Comparison of ENCODE assay signal across 12 cellular contexts in genomic region chr21:37516998-37517397, GRCh38.
"Had no signal": no experiment of that assay in that cellular context is flagged by ENCODE, and none has a peak within 500 bp of the region (broad histone marks: within the 10 kb centered on the region; RNA-seq: fewer than 3 reads in every experiment).

No MANE protein-coding gene starts in this region.

- H3K4me3 Mint-ChIP-seq: activated CD4-positive, alpha-beta T cell treated with anti-CD3 and anti-CD28 coated beads for 36 hours; activated CD8-positive, alpha-beta T cell treated with anti-CD3 and anti-CD28 coated beads for 36 hours; activated naive CD4-positive, alpha-beta T cell treated with anti-CD3 and anti-CD28 coated beads, Interleukin-2, amount 10 ng/mL, durations not matched to agents 7 days and 5 days; neural crest cell; T-helper 1 cell treated with Interleukin-12 subunit alpha and Interleukin-12 subunit beta and Interleukin-4 antibody, amounts not matched to agents 30 μg/mL and 1 μg/mL, for 36 hours had no signal

- H3K27ac ChIP-seq: adrenal gland, esophagus muscularis mucosa, WERI-Rb-1 had no signal

- H3K9me3 Mint-ChIP-seq: activated CD8-positive, alpha-beta T cell treated with anti-CD3 and anti-CD28 coated beads for 36 hours; activated naive CD4-positive, alpha-beta T cell treated with anti-CD3 and anti-CD28 coated beads, Interleukin-2, amount 10 ng/mL, durations not matched to agents 7 days and 5 days; neural crest cell; T-helper 1 cell treated with Interleukin-12 subunit alpha and Interleukin-12 subunit beta and Interleukin-4 antibody, amounts not matched to agents 30 μg/mL and 1 μg/mL, for 36 hours had no signal

- ATAC-seq: activated CD4-positive, alpha-beta T cell treated with anti-CD3 and anti-CD28 coated beads for 36 hours; activated CD8-positive, alpha-beta T cell treated with anti-CD3 and anti-CD28 coated beads for 36 hours had no signal

- H3K27me3 Mint-ChIP-seq: activated CD4-positive, alpha-beta T cell treated with anti-CD3 and anti-CD28 coated beads for 36 hours; activated CD8-positive, alpha-beta T cell treated with anti-CD3 and anti-CD28 coated beads for 36 hours; activated naive CD4-positive, alpha-beta T cell treated with anti-CD3 and anti-CD28 coated beads, Interleukin-2, amount 10 ng/mL, durations not matched to agents 7 days and 5 days had no signal

- DNase-seq: activated CD4-positive, alpha-beta T cell treated with anti-CD3 and anti-CD28 coated beads for 36 hours; activated CD8-positive, alpha-beta T cell treated with anti-CD3 and anti-CD28 coated beads for 36 hours; activated naive CD4-positive, alpha-beta T cell treated with anti-CD3 and anti-CD28 coated beads, Interleukin-2, amount 10 ng/mL, durations not matched to agents 7 days and 5 days; adrenal gland; hypothalamus; mesendoderm; stimulated activated CD4-positive, alpha-beta T cell treated with anti-CD3 and anti-CD28 coated beads, Interleukin-12 subunit alpha, Interleukin-12 subunit beta, amount 100 ng/mL, for 4 hours; stimulated activated CD4-positive, alpha-beta T cell treated with anti-CD3 and anti-CD28 coated beads, Interleukin-2, amount 100 ng/mL, for 24 hours; WERI-Rb-1 had no signal

- H3K4me3 ChIP-seq: adrenal gland, esophagus muscularis mucosa had no signal

- H3K9me3 ChIP-seq: adrenal gland, esophagus muscularis mucosa had no signal

- H3K27ac Mint-ChIP-seq: activated CD4-positive, alpha-beta T cell treated with anti-CD3 and anti-CD28 coated beads for 36 hours; activated CD8-positive, alpha-beta T cell treated with anti-CD3 and anti-CD28 coated beads for 36 hours; activated naive CD4-positive, alpha-beta T cell treated with anti-CD3 and anti-CD28 coated beads, Interleukin-2, amount 10 ng/mL, durations not matched to agents 7 days and 5 days; T-helper 1 cell treated with Interleukin-12 subunit alpha and Interleukin-12 subunit beta and Interleukin-4 antibody, amounts not matched to agents 30 μg/mL and 1 μg/mL, for 36 hours had no signal

- H3K27me3 ChIP-seq: adrenal gland, esophagus muscularis mucosa had no signal
